Comparison of ENCODE assay signal across 23 cellular contexts in the genomic region with DNA sequence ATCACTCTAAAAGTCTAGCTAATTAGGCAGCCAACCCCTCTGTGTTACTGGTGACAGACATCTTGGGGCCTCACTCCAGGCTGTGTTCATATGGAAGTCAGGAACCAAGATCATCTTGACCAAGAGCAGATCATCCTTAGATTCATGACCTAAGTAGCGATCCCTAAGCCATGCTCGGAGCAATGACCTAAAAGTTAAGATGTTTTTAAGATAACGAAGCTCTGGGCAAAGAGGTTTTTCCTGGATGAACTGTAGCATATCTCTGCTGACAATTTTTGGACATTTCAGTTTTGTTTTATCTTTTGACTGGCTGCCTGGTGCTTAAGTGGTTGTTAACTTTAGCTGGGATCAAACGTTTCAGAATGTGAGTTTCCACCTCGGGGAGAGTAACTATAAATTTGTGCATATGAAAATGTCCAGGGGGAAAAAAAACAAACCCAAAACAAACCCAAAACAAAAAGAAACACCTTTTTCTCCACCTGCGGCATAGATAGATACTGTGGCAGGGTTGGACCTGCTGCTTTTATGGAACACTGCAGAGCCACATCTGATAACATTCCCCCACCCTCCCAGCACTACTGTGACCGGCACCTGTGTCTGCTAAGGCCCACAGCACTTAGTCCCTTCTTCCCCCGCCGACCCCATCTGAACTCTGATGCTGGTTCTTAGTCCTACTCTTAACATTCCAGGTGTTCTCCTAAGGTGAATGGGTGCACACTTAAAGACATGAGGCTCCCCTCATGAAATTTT.
"Had no signal": no experiment of that assay in that cellular context is flagged by ENCODE, and none has a peak within 500 bp of the region (broad histone marks: within the 10 kb centered on the region; RNA-seq: fewer than 3 reads in every experiment).

No MANE protein-coding gene starts in this region.

- FAIRE-seq: astrocyte had no signal

- H3K27ac Mint-ChIP-seq: activated CD4-positive, alpha-beta memory T cell treated with anti-CD3 and anti-CD28 coated beads, Interleukin-2, amount 10 ng/mL, durations not matched to agents 7 days and 5 days; activated CD4-positive, alpha-beta T cell treated with anti-CD3 and anti-CD28 coated beads, Interleukin-2, amount 10 ng/mL, durations not matched to agents 7 days and 5 days; activated T-cell treated with anti-CD3 and anti-CD28 coated beads, Interleukin-2, amount 50 U/mL, for 24 hours; effector memory CD8-positive, alpha-beta T cell; WTC11 had no signal

- H3K4me3 Mint-ChIP-seq: activated CD4-positive, alpha-beta memory T cell treated with anti-CD3 and anti-CD28 coated beads, Interleukin-2, amount 10 ng/mL, durations not matched to agents 7 days and 5 days; activated CD4-positive, alpha-beta T cell treated with anti-CD3 and anti-CD28 coated beads, Interleukin-2, amount 10 ng/mL, durations not matched to agents 7 days and 5 days; activated T-cell treated with anti-CD3 and anti-CD28 coated beads, Interleukin-2, amount 50 U/mL, for 24 hours; effector memory CD8-positive, alpha-beta T cell; nephron; WTC11 had no signal

- H3K27me3 Mint-ChIP-seq: activated T-cell treated with anti-CD3 and anti-CD28 coated beads, Interleukin-2, amount 50 U/mL, for 24 hours had no signal

- H3K9me3 Mint-ChIP-seq: activated CD4-positive, alpha-beta memory T cell treated with anti-CD3 and anti-CD28 coated beads, Interleukin-2, amount 10 ng/mL, durations not matched to agents 7 days and 5 days; activated CD4-positive, alpha-beta T cell treated with anti-CD3 and anti-CD28 coated beads, Interleukin-2, amount 10 ng/mL, durations not matched to agents 7 days and 5 days; activated T-cell treated with anti-CD3 and anti-CD28 coated beads, Interleukin-2, amount 50 U/mL, for 24 hours; effector memory CD8-positive, alpha-beta T cell; nephron; WTC11 had no signal

- H3K4me3 ChIP-seq: lung, mucosa of descending colon, right lobe of liver, testis, upper lobe of right lung had no signal

- H3K36me3 Mint-ChIP-seq: WTC11 had no signal

- H3K27ac ChIP-seq: brain microvascular endothelial cell, right lobe of liver, testis had no signal

- H3K27me3 ChIP-seq: brain microvascular endothelial cell, right lobe of liver, testis, upper lobe of right lung had no signal

- H3K4me1 Mint-ChIP-seq: nephron had no signal

- H3K9me3 ChIP-seq: mucosa of descending colon, right lobe of liver, testis, upper lobe of right lung had no signal

- DNase-seq: activated CD4-positive, alpha-beta memory T cell treated with anti-CD3 and anti-CD28 coated beads, Interleukin-2, amount 10 ng/mL, durations not matched to agents 7 days and 5 days; activated CD4-positive, alpha-beta T cell treated with anti-CD3 and anti-CD28 coated beads for 1 hour; activated CD4-positive, alpha-beta T cell treated with anti-CD3 and anti-CD28 coated beads, Interleukin-2, amount 10 ng/mL, durations not matched to agents 7 days and 5 days; activated CD8-positive, alpha-beta memory T cell treated with anti-CD3 and anti-CD28 coated beads, Interleukin-2, amount 50 U/mL, for 48 hours; activated gamma-delta T cell treated with Interleukin-2 at 50 U/mL for 16 hours; activated naive CD4-positive, alpha-beta T cell treated with anti-CD3 and anti-CD28 coated beads, Interleukin-2, amount 50 U/mL, for 16 hours; activated T-cell treated with anti-CD3 and anti-CD28 coated beads, Interleukin-2, amount 50 U/mL, for 24 hours; amniotic stem cell; brain microvascular endothelial cell; cortex of kidney; effector memory CD8-positive, alpha-beta T cell; head of caudate nucleus; mucosa of descending colon; right lobe of liver; stimulated activated CD4-positive, alpha-beta T cell treated with anti-CD3 and anti-CD28 coated beads, Interleukin-2, amount 100 ng/mL, for 48 hours; stimulated activated naive CD8-positive, alpha-beta T cell treated with anti-CD3 and anti-CD28 coated beads, Interleukin-15, Interleukin-2, amounts not matched to agents 100 U/mL and 50 U/mL, for 24 hours; T-helper 2 cell; testis; upper lobe of right lung had no signal

- ATAC-seq: effector memory CD8-positive, alpha-beta T cell; mucosa of descending colon; right lobe of liver; stimulated activated naive CD8-positive, alpha-beta T cell treated with anti-CD3 and anti-CD28 coated beads, Interleukin-15, Interleukin-2, amounts not matched to agents 100 U/mL and 50 U/mL, for 24 hours; upper lobe of right lung; WTC11 had no signal
